Comparison of ENCODE assay signal across 12 cellular contexts in genomic region chr1:92424376-92424775, GRCh38.
"Had no signal": no experiment of that assay in that cellular context is flagged by ENCODE, and none has a peak within 500 bp of the region (broad histone marks: within the 10 kb centered on the region; RNA-seq: fewer than 3 reads in every experiment).

No MANE protein-coding gene starts in this region.

- H3K4me3 ChIP-seq: pancreas had no signal

- H3K27me3 ChIP-seq: pancreas had no signal

- DNase-seq: activated CD4-positive, alpha-beta memory T cell treated with anti-CD3 and anti-CD28 coated beads for 36 hours; activated CD4-positive, alpha-beta T cell treated with anti-CD3 and anti-CD28 coated beads for 36 hours; activated effector memory CD4-positive, alpha-beta T cell treated with Interleukin-2 at 50 U/mL for 16 hours; activated naive CD4-positive, alpha-beta T cell treated with anti-CD3 and anti-CD28 coated beads, Interleukin-2, amount 50 U/mL, for 16 hours; activated T-cell treated with anti-CD3 and anti-CD28 coated beads, Interleukin-2, amount 50 U/mL, for 24 hours; foreskin melanocyte; left ventricle myocardium superior; naive thymus-derived CD8-positive, alpha-beta T cell; pancreas; stimulated activated naive CD8-positive, alpha-beta T cell treated with anti-CD3 and anti-CD28 coated beads, Interleukin-15, amount 100 ng/mL, for 72 hours had no signal

- H3K9me3 ChIP-seq: pancreas had no signal

- ATAC-seq: activated CD4-positive, alpha-beta T cell treated with anti-CD3 and anti-CD28 coated beads for 36 hours; left ventricle myocardium superior; naive thymus-derived CD8-positive, alpha-beta T cell; pancreas; sciatic nerve; stimulated activated naive CD8-positive, alpha-beta T cell treated with anti-CD3 and anti-CD28 coated beads, Interleukin-15, amount 100 ng/mL, for 72 hours had no signal

- H3K4me1 ChIP-seq: pancreas had no signal

- H3K36me3 ChIP-seq: pancreas had no signal

- H3K27ac ChIP-seq: epithelial cell of prostate, pancreas had no signal
